In genomic region chrX:132561483-132561882, GRCh38 we compare ENCODE assay signal across 30 cellular contexts.
"Had no signal": no experiment of that assay in that cellular context is flagged by ENCODE, and none has a peak within 500 bp of the region (broad histone marks: within the 10 kb centered on the region; RNA-seq: fewer than 3 reads in every experiment).

No MANE protein-coding gene starts in this region.

- ATAC-seq: activated CD4-positive, CD25-positive, alpha-beta regulatory T cell treated with anti-CD3 and anti-CD28 coated beads, Interleukin-2, amount 50 U/mL, for 24 hours; heart right ventricle; left cardiac atrium; naive thymus-derived CD4-positive, alpha-beta T cell; stimulated activated memory B cell treated with anti-CD40 and anti-IgM and Interleukin-4, amounts not matched to agents 10 μg/mL and 1 μg/mL and 100 μg/mL, for 72 hours; T-helper 17 cell; upper lobe of right lung had no signal

- H3K36me3 ChIP-seq: brain microvascular endothelial cell, esophagus muscularis mucosa, heart right ventricle, ovary, prostate gland, sigmoid colon, stomach, thyroid gland, upper lobe of right lung, WERI-Rb-1 had no signal

- H3K9me3 ChIP-seq: esophagus muscularis mucosa, heart right ventricle, ovary, prostate gland, sigmoid colon, stomach, thyroid gland, upper lobe of right lung had no signal

- H3K4me1 ChIP-seq: esophagus muscularis mucosa, heart right ventricle, prostate gland, sigmoid colon, stomach, thyroid gland, upper lobe of right lung had no signal

- H3K27me3 ChIP-seq: brain microvascular endothelial cell, esophagus muscularis mucosa, ovary, sigmoid colon, stomach, thyroid gland, upper lobe of right lung had no signal

- H3K4me3 ChIP-seq: esophagus muscularis mucosa, heart right ventricle, ovary, prostate gland, sigmoid colon, stomach, thyroid gland, upper lobe of right lung had no signal

- FAIRE-seq: endothelial cell of umbilical vein, small intestine had no signal

- H3K27ac ChIP-seq: brain microvascular endothelial cell, esophagus muscularis mucosa, heart right ventricle, ovary, prostate gland, sigmoid colon, stomach, thyroid gland, upper lobe of right lung, WERI-Rb-1 had no signal

- DNase-seq: activated CD4-positive, alpha-beta T cell treated with anti-CD3 and anti-CD28 coated beads for 48 hours; activated CD4-positive, alpha-beta T cell treated with anti-CD3 and anti-CD28 coated beads, Interleukin-2, amount 50 U/mL, for 48 hours; activated CD8-positive, alpha-beta memory T cell treated with anti-CD3 and anti-CD28 coated beads for 24 hours; activated effector memory CD4-positive, alpha-beta T cell treated with Interleukin-2 at 50 U/mL for 16 hours; activated naive CD4-positive, alpha-beta T cell treated with Interleukin-2 at 50 U/mL for 16 hours; aorta; brain microvascular endothelial cell; foreskin melanocyte; heart right ventricle; islet precursor cell; left cardiac atrium; midbrain; naive thymus-derived CD4-positive, alpha-beta T cell; ovary; retina; sigmoid colon; small intestine; stimulated activated CD4-positive, alpha-beta T cell treated with anti-CD3 and anti-CD28 coated beads, Interleukin-4, amount 100 ng/mL, for 24 hours; stimulated activated CD8-positive, alpha-beta memory T cell treated with anti-CD3 and anti-CD28 coated beads, Interleukin-4, amount 100 ng/mL, for 48 hours; stomach; T-helper 17 cell; T1000; thyroid gland; upper lobe of right lung; WERI-Rb-1 had no signal
